11 cellular contexts compared by ENCODE assay signal in the genomic region with DNA sequence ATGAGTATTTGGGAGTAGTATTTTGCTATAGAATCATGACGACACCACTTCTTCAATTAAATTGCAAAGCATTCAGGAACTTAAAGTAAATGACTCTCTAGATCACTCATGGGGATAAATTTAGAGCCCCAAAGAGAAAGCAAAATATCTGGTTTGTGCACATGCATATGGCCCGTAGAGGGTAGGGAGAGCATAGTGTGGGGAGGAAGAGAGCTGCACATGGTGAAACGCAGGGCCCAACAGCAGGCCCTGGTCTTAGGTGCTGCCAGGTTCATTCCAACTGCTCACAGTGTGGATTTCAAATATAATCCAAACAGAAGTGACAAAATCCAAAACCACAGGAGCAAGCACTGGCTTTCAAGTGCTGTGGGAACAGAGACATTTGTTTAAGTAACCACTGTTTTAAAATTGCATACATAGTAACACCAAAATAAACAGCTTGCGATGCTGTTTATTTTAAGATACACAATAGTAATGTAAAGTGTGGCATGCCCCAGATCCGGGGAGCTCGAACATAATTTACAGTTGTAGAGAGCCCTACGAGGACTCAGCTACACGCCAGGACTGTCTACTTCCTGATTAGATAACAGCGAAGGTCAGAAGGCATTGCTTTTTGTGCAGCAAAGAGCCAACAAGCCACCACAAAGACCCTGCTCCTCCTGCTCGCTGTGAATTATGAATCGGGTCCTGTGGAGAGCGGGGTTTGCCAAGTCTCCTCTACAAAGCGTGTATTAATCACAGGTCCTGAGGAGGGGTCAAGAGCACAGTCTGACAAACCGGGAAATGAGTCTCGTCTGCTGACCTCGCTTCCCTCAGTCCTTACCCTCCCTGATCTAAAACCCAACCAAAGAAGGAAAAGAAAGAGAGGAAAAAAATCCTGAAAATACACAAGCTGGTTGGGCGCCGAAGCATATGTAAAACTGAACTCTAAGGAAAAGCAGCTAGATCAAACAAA.
DNase-seq lines count a peak whose midpoint lies in the region; ATAC-seq, FAIRE-seq and TF ChIP-seq lines count a peak whose summit lies in the region.
"Had no signal": no experiment of that assay in that cellular context is flagged by ENCODE, and none has a peak within 500 bp of the region (broad histone marks: within the 10 kb centered on the region; RNA-seq: fewer than 3 reads in every experiment).

No MANE protein-coding gene starts in this region.

- no peak for TF ChIP-seq CTCF in astrocyte of the cerebellum (IDR thresholded peaks at IDR 0.05; ENCODE audit: low read depth, low read length, missing control alignments)
- no peak for TF ChIP-seq CTCF in upper lobe of right lung (IDR thresholded peaks at IDR 0.05)

- peaks cover 28% of the 10 kb centered on the region for H3K4me1 ChIP-seq in upper lobe of right lung

- no peaks in the 10 kb centered on the region for H3K9me3 ChIP-seq in upper lobe of right lung

- H3K4me3 ChIP-seq in astrocyte of the cerebellum (ENCODE audit: low read depth, low read length), result no peak overlapping the region
- H3K4me3 ChIP-seq in upper lobe of right lung, result peak overlapping the region; percentile 9

- no peak overlapping the region for H3K4me3 Mint-ChIP-seq in activated CD4-positive, alpha-beta memory T cell treated with anti-CD3 and anti-CD28 coated beads, Interleukin-2, amount 10 ng/mL, durations not matched to agents 7 days and 5 days
- H3K4me3 Mint-ChIP-seq: natural killer cell had no signal

- H3K9me3 Mint-ChIP-seq in activated CD4-positive, alpha-beta memory T cell treated with anti-CD3 and anti-CD28 coated beads, Interleukin-2, amount 10 ng/mL, durations not matched to agents 7 days and 5 days, result peaks cover 2% of the 10 kb centered on the region

- intact Hi-C loops in upper lobe of right lung (cut with DNase I), result no loop called here

- peak; percentile 44 for DNase-seq in NCI-H345 (lab: John Stamatoyannopoulos, UW)
- no peak for DNase-seq in NCI-H345 treated with DMSO at 0.1 percent for 48 hours (lab: John Stamatoyannopoulos, UW; ENCODE audit: unreplicated experiment)
- peak; percentile 76 for DNase-seq in astrocyte of the cerebellum (ENCODE audit: low read depth)
- no peak for DNase-seq in upper lobe of right lung
- no peak for DNase-seq in activated CD4-positive, alpha-beta memory T cell treated with anti-CD3 and anti-CD28 coated beads, Interleukin-2, amount 10 ng/mL, durations not matched to agents 7 days and 5 days
- DNase-seq in central memory CD4-positive, alpha-beta T cell, result no peak
- DNase-seq: effector CD8-positive, alpha-beta T cell; natural killer cell; NK-92 treated with Interleukin-12 subunit alpha and Interleukin-12 subunit beta, amount 100 ng/mL, for 24 hours had no signal

- POLR2A ChIA-PET in activated CD4-positive, alpha-beta memory T cell treated with anti-CD3 and anti-CD28 coated beads, Interleukin-2, amount 10 ng/mL, durations not matched to agents 7 days and 5 days (lab: Charles Lee), result no interaction called here

- no peaks in the 10 kb centered on the region for H3K36me3 Mint-ChIP-seq in activated CD4-positive, alpha-beta memory T cell treated with anti-CD3 and anti-CD28 coated beads, Interleukin-2, amount 10 ng/mL, durations not matched to agents 7 days and 5 days (ENCODE audit: low read depth)
- H3K36me3 Mint-ChIP-seq: natural killer cell had no signal

- FAIRE-seq in islet of Langerhans (lab: Jason Lieb, UNC), result peak; percentile 88

- peak overlapping the region; percentile 58 for H3K27ac ChIP-seq in upper lobe of right lung

- H3K36me3 ChIP-seq in upper lobe of right lung, result no peaks in the 10 kb centered on the region

- in situ Hi-C loops in astrocyte of the cerebellum (cut with HindIII; ENCODE audit: low sequenced_read_pairs), result no loop called here

- CTCF ChIA-PET in activated CD4-positive, alpha-beta memory T cell treated with anti-CD3 and anti-CD28 coated beads, Interleukin-2, amount 10 ng/mL, durations not matched to agents 7 days and 5 days (lab: Charles Lee), result no interaction called here

- ATAC-seq in upper lobe of right lung (peak; percentile 76), GM21447 (IDR thresholded peaks at IDR 0.05; ENCODE audit: unreplicated experiment) (no peak)
- ATAC-seq: natural killer cell had no signal

- no peaks in the 10 kb centered on the region for H3K27me3 Mint-ChIP-seq in activated CD4-positive, alpha-beta memory T cell treated with anti-CD3 and anti-CD28 coated beads, Interleukin-2, amount 10 ng/mL, durations not matched to agents 7 days and 5 days

- no peaks in the 10 kb centered on the region for H3K27me3 ChIP-seq in upper lobe of right lung

- H3K27ac Mint-ChIP-seq in activated CD4-positive, alpha-beta memory T cell treated with anti-CD3 and anti-CD28 coated beads, Interleukin-2, amount 10 ng/mL, durations not matched to agents 7 days and 5 days, result no peak overlapping the region
- H3K27ac Mint-ChIP-seq: natural killer cell had no signal

- no peaks in the 10 kb centered on the region for H3K4me1 Mint-ChIP-seq in activated CD4-positive, alpha-beta memory T cell treated with anti-CD3 and anti-CD28 coated beads, Interleukin-2, amount 10 ng/mL, durations not matched to agents 7 days and 5 days
- H3K4me1 Mint-ChIP-seq: natural killer cell had no signal

Comparison
In these comparisons a context has a peak if more than half of its experiments do, and no peak if none do; other contexts are left out.
1. DNase-seq: peak in NCI-H345 (single experiment) and astrocyte of the cerebellum (single experiment); none in NCI-H345 treated with DMSO at 0.1 percent for 48 hours (single experiment), upper lobe of right lung (single experiment), activated CD4-positive, alpha-beta memory T cell treated with anti-CD3 and anti-CD28 coated beads, Interleukin-2, amount 10 ng/mL, durations not matched to agents 7 days and 5 days (single experiment) and central memory CD4-positive, alpha-beta T cell (single experiment).